In the genomic region with DNA sequence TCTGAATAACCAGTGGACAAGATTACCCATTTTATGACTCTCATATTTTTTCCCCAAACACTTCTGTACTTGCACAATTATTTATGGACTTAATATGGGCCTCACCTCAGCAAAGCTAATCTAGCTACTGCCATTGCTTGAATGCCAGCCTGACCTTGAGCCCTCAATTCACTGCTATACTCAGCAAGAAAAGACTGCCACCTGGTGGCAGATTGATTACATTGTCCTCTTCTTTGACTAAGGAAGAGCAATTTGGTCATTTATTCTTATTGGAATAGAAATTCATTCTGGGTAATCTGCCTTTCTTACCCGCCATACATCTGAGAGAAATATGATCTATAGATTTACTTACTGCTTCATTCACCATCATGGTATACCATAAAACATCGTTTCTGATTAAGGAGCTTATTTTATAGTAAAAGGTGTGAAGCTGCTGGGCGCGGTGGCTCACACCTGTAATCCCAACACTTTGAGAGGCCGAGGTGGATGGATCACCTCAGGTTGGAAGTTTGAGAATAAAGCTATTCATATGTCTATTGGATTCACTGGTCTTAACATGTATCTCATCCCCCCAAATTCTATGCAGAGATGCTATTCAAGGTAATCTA, we compare ENCODE assay signal across 8 cellular contexts. TPM values are rescaled to one million over a fixed set of nuclear protein-coding genes. Genes with fewer than 3 reads are reported as not detected.
A peak's percentile ranks its signal among the peaks of the same experiment; 100 is the strongest.
DNase-seq lines count a peak whose midpoint lies in the region; ATAC-seq and FAIRE-seq lines count a peak whose summit lies in the region.

No MANE protein-coding gene starts in this region.

- H3K27me3 Mint-ChIP-seq in activated CD8-positive, alpha-beta memory T cell treated with anti-CD3 and anti-CD28 coated beads, Interleukin-2, amount 10 ng/mL, durations not matched to agents 7 days and 5 days = no peaks in the 10 kb centered on the region
- no peaks in the 10 kb centered on the region for H3K27me3 Mint-ChIP-seq in naive thymus-derived CD8-positive, alpha-beta T cell

- FAIRE-seq in HTR-8/SVneo (lab: Jason Lieb, UNC) = no peak

- peaks cover 2% of the 10 kb centered on the region for H3K36me3 Mint-ChIP-seq in activated CD8-positive, alpha-beta memory T cell treated with anti-CD3 and anti-CD28 coated beads, Interleukin-2, amount 10 ng/mL, durations not matched to agents 7 days and 5 days
- H3K36me3 Mint-ChIP-seq in naive thymus-derived CD8-positive, alpha-beta T cell = no peaks in the 10 kb centered on the region

- CTCF ChIA-PET in activated CD8-positive, alpha-beta memory T cell treated with anti-CD3 and anti-CD28 coated beads, Interleukin-2, amount 10 ng/mL, durations not matched to agents 7 days and 5 days (lab: Charles Lee) = interaction anchor here (0.6 to 11.6 kb wide), 34 partner anchors 9 to 311 kb away, joined by 3 to 483 read pairs (median 6); a partner anchor contains a TSS

- peak; percentile 64 for ATAC-seq in GM19397 (IDR thresholded peaks at IDR 0.05; ENCODE audit: unreplicated experiment)
- peak; percentile 87 for ATAC-seq in activated CD8-positive, alpha-beta memory T cell treated with anti-CD3 and anti-CD28 coated beads, Interleukin-2, amount 10 ng/mL, durations not matched to agents 7 days and 5 days
- peak; percentile 74 for ATAC-seq in esophagus mucosa
- ATAC-seq in naive thymus-derived CD8-positive, alpha-beta T cell = peak; percentile 88 to 95

- peaks cover 54% of the 10 kb centered on the region for H3K4me1 Mint-ChIP-seq in activated CD8-positive, alpha-beta memory T cell treated with anti-CD3 and anti-CD28 coated beads, Interleukin-2, amount 10 ng/mL, durations not matched to agents 7 days and 5 days
- peaks cover 19 to 49% (median 46%) of the 10 kb centered on the region in 4 donors for H3K4me1 Mint-ChIP-seq in naive thymus-derived CD8-positive, alpha-beta T cell

- no peak overlapping the region for H3K27ac ChIP-seq in substantia nigra (ENCODE audit: low read depth, low read length, poor library complexity, severe bottlenecking)

- peak overlapping the region; percentile 11 for H3K27ac Mint-ChIP-seq in activated CD8-positive, alpha-beta memory T cell treated with anti-CD3 and anti-CD28 coated beads, Interleukin-2, amount 10 ng/mL, durations not matched to agents 7 days and 5 days
- H3K27ac Mint-ChIP-seq in naive thymus-derived CD8-positive, alpha-beta T cell = peak overlapping the region in 9 of 10 donors; percentile 9 to 90 (median 79)

- no peaks in the 10 kb centered on the region for H3K9me3 Mint-ChIP-seq in activated CD8-positive, alpha-beta memory T cell treated with anti-CD3 and anti-CD28 coated beads, Interleukin-2, amount 10 ng/mL, durations not matched to agents 7 days and 5 days (ENCODE audit: low read depth)
- H3K9me3 Mint-ChIP-seq in naive thymus-derived CD8-positive, alpha-beta T cell = no peaks in the 10 kb centered on the region

- DNase-seq in COR-L47 (lab: John Stamatoyannopoulos, UW) = peak; percentile 81
- peak; percentile 52 for DNase-seq in HTR-8/SVneo (ENCODE audit: insufficient read length, low spot score)
- peak; percentile 23 for DNase-seq in NK-92 treated with Interleukin-12 subunit alpha and Interleukin-12 subunit beta, amount 100 ng/mL, for 24 hours (lab: John Stamatoyannopoulos, UW)
- peak; percentile 85 for DNase-seq in activated CD8-positive, alpha-beta memory T cell treated with anti-CD3 and anti-CD28 coated beads, Interleukin-2, amount 10 ng/mL, durations not matched to agents 7 days and 5 days
- DNase-seq in naive thymus-derived CD8-positive, alpha-beta T cell = peak; percentile 41 to 90 (median 76)
- peak in 39 of 49 donors; percentile 1 to 85 (median 50) for DNase-seq in substantia nigra (lab: John Stamatoyannopoulos, UW)

- POLR2A ChIA-PET in naive thymus-derived CD8-positive, alpha-beta T cell (lab: Charles Lee) = interaction anchor here (0.6 to 3.4 kb wide), 10 partner anchors 14 to 210 kb away, joined by 3 to 92 read pairs (median 8); a partner anchor contains a TSS

- H3K4me3 Mint-ChIP-seq in activated CD8-positive, alpha-beta memory T cell treated with anti-CD3 and anti-CD28 coated beads, Interleukin-2, amount 10 ng/mL, durations not matched to agents 7 days and 5 days = no peak overlapping the region
- H3K4me3 Mint-ChIP-seq in naive thymus-derived CD8-positive, alpha-beta T cell = no peak overlapping the region

RNA-seq across cellular contexts. Expression of a gene that starts 32.9 kb away (rescaled TPM):
- total RNA-seq in activated CD8-positive, alpha-beta memory T cell treated with anti-CD3 and anti-CD28 coated beads, Interleukin-2, amount 10 ng/mL, durations not matched to agents 7 days and 5 days = 10 to 100 TPM in 1 of 2 experiments, 1 to 10 TPM in 1; 8.6 to 14.3 TPM
- 2.8 TPM for total RNA-seq in esophagus mucosa
- total RNA-seq in naive thymus-derived CD8-positive, alpha-beta T cell = 10 to 100 TPM; 12.0 to 14.8 TPM
- polyA plus RNA-seq in naive thymus-derived CD8-positive, alpha-beta T cell = 10 to 100 TPM; 11.5 to 14.5 (median 14.1) TPM

Comparison
In these comparisons a context has a peak if more than half of its experiments do, and no peak if none do; other contexts are left out.
1. DNase-seq: peak in every context shown above with its lines; median percentile 85 in activated CD8-positive, alpha-beta memory T cell treated with anti-CD3 and anti-CD28 coated beads, Interleukin-2, amount 10 ng/mL, durations not matched to agents 7 days and 5 days; 81 in COR-L47; 76 in naive thymus-derived CD8-positive, alpha-beta T cell; 52 in HTR-8/SVneo; 50 in substantia nigra; 23 in NK-92 treated with Interleukin-12 subunit alpha and Interleukin-12 subunit beta, amount 100 ng/mL, for 24 hours.